Comparison of ENCODE assay signal across 8 cellular contexts in genomic region chr5:139658928-139659667, GRCh38. TPM values are rescaled to one million over a fixed set of nuclear protein-coding genes. Genes with fewer than 3 reads are reported as not detected.
DNase-seq lines count a peak whose midpoint lies in the region; ATAC-seq, FAIRE-seq and TF ChIP-seq lines count a peak whose summit lies in the region.

No MANE protein-coding gene starts in this region.

- peak overlapping the region; percentile 96 for H3K27ac ChIP-seq in ascending aorta
- peak overlapping the region; percentile 80 to 96 for H3K27ac ChIP-seq in kidney (ENCODE audit: low read depth in 2 of 2, low read length in 2 of 2)

- H3K9ac ChIP-seq in kidney (ENCODE audit: low read length in 2 of 2), result peak overlapping the region; percentile 21 to 82

- intact Hi-C loops in Right ventricle myocardium inferior (cut with DNase I), result no loop called here
- intact Hi-C loops in cardiac septum (cut with DNase I), result no loop called here
- intact Hi-C loops in ascending aorta (cut with DNase I), result no loop called here
- intact Hi-C loops in kidney (cut with DNase I), result no loop called here

- H3K9me3 ChIP-seq in ascending aorta (no peaks in the 10 kb centered on the region), kidney (ENCODE audit: control insufficient read depth in 1 of 2, low read length in 2 of 2) (no peaks in the 10 kb centered on the region)

- H3K4me1 ChIP-seq in ascending aorta (peaks cover 64 to 79% of the 10 kb centered on the region in 2 donors), kidney (ENCODE audit: control insufficient read depth in 1 of 2, insufficient read depth in 1 of 2, low read depth in 1 of 2, low read length in 2 of 2) (peaks cover 82 to 83% of the 10 kb centered on the region in 2 donors)

- DNase-seq in Right ventricle myocardium inferior (ENCODE audit: missing footprints) (peak; percentile 72), cardiac septum (ENCODE audit: low spot score) (no peak), ascending aorta (ENCODE audit: low spot score in 2 of 2) (peak in 1 of 2 donors; percentile 88), kidney (peak; percentile 91), stromal cell of bone marrow (ENCODE audit: low read depth) (peak; percentile 51), NCI-H2107 treated with DMSO at 0.1 percent for 48 hours (lab: John Stamatoyannopoulos, UW; ENCODE audit: unreplicated experiment) (no peak), activated T-cell treated with anti-CD3 and anti-CD28 coated beads for 4 hours (no peak)
- DNase-seq in stimulated activated CD4-positive, alpha-beta T cell treated with anti-CD3 and anti-CD28 coated beads, Interleukin-4, amount 100 ng/mL, for 4 hours, result no peak

- FAIRE-seq in kidney (lab: Jason Lieb, UNC), result no peak

- H3K4me3 ChIP-seq in ascending aorta (peak overlapping the region; percentile 40 to 48), kidney (ENCODE audit: low read length in 2 of 2) (peak overlapping the region in 1 of 2 donors; percentile 56)

- TF ChIP-seq CTCF in ascending aorta (IDR thresholded peaks at IDR 0.05) (no peak), kidney (IDR thresholded peaks at IDR 0.05; ENCODE audit: borderline replicate concordance, extremely low read depth, insufficient read depth) (no peak)

- peak; percentile 8 for ATAC-seq in Right ventricle myocardium inferior

- H3K27me3 ChIP-seq in ascending aorta, result no peaks in the 10 kb centered on the region

- H3K36me3 ChIP-seq in ascending aorta (no peaks in the 10 kb centered on the region), kidney (ENCODE audit: control insufficient read depth in 1 of 2, insufficient read depth in 2 of 2, low read length in 2 of 2) (peaks cover 0 to 3% of the 10 kb centered on the region in 2 donors)

RNA-seq across cellular contexts. Expression of gene CXXC5, which starts 10.9 kb away (rescaled TPM):
- total RNA-seq in Right ventricle myocardium inferior (74.1 TPM), cardiac septum (49.3 TPM), ascending aorta (41.9 TPM), kidney (122 TPM)
- polyA plus RNA-seq in kidney (ENCODE audit: insufficient read depth, low read depth, low replicate concordance), result 116 TPM

Comparison
In these comparisons a context has a peak if more than half of its experiments do, and no peak if none do; other contexts are left out.
1. DNase-seq: peak in Right ventricle myocardium inferior (single experiment), kidney (single experiment) and stromal cell of bone marrow (single experiment); none in cardiac septum (single experiment), NCI-H2107 treated with DMSO at 0.1 percent for 48 hours (single experiment), stimulated activated CD4-positive, alpha-beta T cell treated with anti-CD3 and anti-CD28 coated beads, Interleukin-4, amount 100 ng/mL, for 4 hours (0 of 2) and activated T-cell treated with anti-CD3 and anti-CD28 coated beads for 4 hours (single experiment).